Comparison of ENCODE assay signal across 16 cellular contexts in the genomic region with DNA sequence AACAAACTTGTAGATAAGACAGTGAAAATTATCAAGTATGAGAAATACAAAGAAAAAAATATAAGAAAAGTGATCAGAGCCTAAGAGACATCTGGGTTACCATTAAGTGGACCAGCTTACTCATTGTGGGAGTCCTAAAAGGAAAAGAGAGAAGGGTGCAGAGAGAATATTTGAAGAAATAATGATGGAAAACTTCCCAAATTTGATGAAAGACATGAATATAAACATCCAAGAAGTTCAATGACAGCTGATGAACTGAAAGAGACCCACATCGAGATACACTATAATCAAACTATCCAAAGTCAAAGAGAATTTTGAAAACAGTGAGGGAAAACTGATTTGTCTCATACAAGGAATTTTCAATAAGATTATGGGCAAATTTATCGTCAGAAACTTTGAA. TPM values are rescaled to one million over a fixed set of nuclear protein-coding genes. Genes with fewer than 3 reads are reported as not detected.
"Had no signal": no experiment of that assay in that cellular context is flagged by ENCODE, and none has a peak within 500 bp of the region (broad histone marks: within the 10 kb centered on the region; RNA-seq: fewer than 3 reads in every experiment).

No MANE protein-coding gene starts in this region.

- H3K27me3 ChIP-seq: pancreas, sigmoid colon, SJCRH30, spleen had no signal

- ATAC-seq: activated CD4-positive, CD25-positive, alpha-beta regulatory T cell treated with anti-CD3 and anti-CD28 coated beads, Interleukin-2, amount 50 U/mL, for 24 hours; left colon; lower lobe of right lung; pancreas had no signal

- H3K27ac ChIP-seq: lower lobe of right lung, pancreas, sigmoid colon, SJCRH30, thoracic aorta had no signal

- H3K4me3 ChIP-seq: lower lobe of right lung, pancreas, sigmoid colon, SJCRH30, spleen, thoracic aorta had no signal

- H3K9me3 Mint-ChIP-seq: dendritic cell treated with granulocyte-macrophage colony-stimulating factor and Interleukin-4, amounts not matched to agents 40 ng/mL and 50 ng/mL, for 4 days had no signal

- H3K4me3 Mint-ChIP-seq: activated naive CD8-positive, alpha-beta T cell treated with anti-CD3 and anti-CD28 coated beads, Interleukin-2, amount 10 ng/mL, durations not matched to agents 7 days and 5 days; dendritic cell treated with granulocyte-macrophage colony-stimulating factor and Interleukin-4, amounts not matched to agents 40 ng/mL and 50 ng/mL, for 4 days; mesothelial cell of epicardium had no signal

- H3K36me3 ChIP-seq: lower lobe of right lung, pancreas, sigmoid colon, SJCRH30, thoracic aorta had no signal

- H3K9me3 ChIP-seq: pancreas, sigmoid colon, spleen had no signal

- DNase-seq: activated CD8-positive, alpha-beta memory T cell treated with anti-CD3 and anti-CD28 coated beads, Interleukin-2, amount 50 U/mL, for 48 hours; activated naive CD8-positive, alpha-beta T cell treated with anti-CD3 and anti-CD28 coated beads, Interleukin-2, amount 10 ng/mL, durations not matched to agents 7 days and 5 days; aorta; cerebellar nuclear complex; head of caudate nucleus; left colon; lower lobe of right lung; pancreas; sigmoid colon; SJCRH30; spleen had no signal

- H3K27me3 Mint-ChIP-seq: activated naive CD8-positive, alpha-beta T cell treated with anti-CD3 and anti-CD28 coated beads, Interleukin-2, amount 10 ng/mL, durations not matched to agents 7 days and 5 days; dendritic cell treated with granulocyte-macrophage colony-stimulating factor and Interleukin-4, amounts not matched to agents 40 ng/mL and 50 ng/mL, for 4 days had no signal

- H3K27ac Mint-ChIP-seq: activated naive CD8-positive, alpha-beta T cell treated with anti-CD3 and anti-CD28 coated beads, Interleukin-2, amount 10 ng/mL, durations not matched to agents 7 days and 5 days; dendritic cell treated with granulocyte-macrophage colony-stimulating factor and Interleukin-4, amounts not matched to agents 40 ng/mL and 50 ng/mL, for 4 days; mesothelial cell of epicardium had no signal

- H3K4me1 ChIP-seq: SJCRH30 had no signal

RNA-seq across cellular contexts. Expression of a gene that starts 22.5 kb away (rescaled TPM):
- total RNA-seq: epithelial cell of proximal tubule had no signal
